In genomic region chr10:125907598-125907997, GRCh38 we compare ENCODE assay signal across 3 cellular contexts. TPM values are rescaled to one million over a fixed set of nuclear protein-coding genes. Genes with fewer than 3 reads are reported as not detected.
"Had no signal": no experiment of that assay in that cellular context is flagged by ENCODE, and none has a peak within 500 bp of the region (broad histone marks: within the 10 kb centered on the region; RNA-seq: fewer than 3 reads in every experiment).

No MANE protein-coding gene starts in this region.

RNA-seq across cellular contexts. Expression of gene FANK1, which starts 11.2 kb away (rescaled TPM):
- total RNA-seq: natural killer cell, skeletal muscle tissue, thoracic aorta had no signal
